Comparison of ENCODE assay signal across 11 cellular contexts in the genomic region with DNA sequence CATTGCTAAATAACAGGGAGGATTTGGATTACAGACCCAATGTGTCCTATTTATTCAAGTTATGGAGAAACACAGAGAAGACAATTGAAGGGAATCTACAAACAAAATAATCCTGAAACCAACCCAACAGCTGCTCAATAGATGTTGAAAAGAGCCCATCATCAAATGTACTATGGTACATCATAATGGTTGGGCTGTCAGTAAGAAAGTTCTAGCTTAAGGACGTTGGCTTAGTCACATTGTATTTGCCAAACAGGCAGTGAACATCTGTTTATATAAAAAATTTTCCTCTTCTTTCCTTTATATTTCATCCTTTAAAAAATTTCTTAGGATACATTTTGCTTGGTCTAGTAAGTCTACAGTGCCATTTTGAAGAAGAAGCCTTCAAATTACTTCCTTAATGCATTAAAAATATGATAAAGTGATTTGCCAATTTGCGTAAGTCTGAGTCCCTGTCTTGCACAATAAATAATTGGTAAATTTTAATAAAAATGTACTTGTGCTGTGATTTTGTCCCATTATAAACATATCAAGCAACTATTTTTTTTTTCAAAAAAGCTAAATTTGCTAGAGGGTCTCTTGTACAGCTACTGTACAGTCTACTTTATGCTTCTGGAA. TPM values are rescaled to one million over a fixed set of nuclear protein-coding genes. Genes with fewer than 3 reads are reported as not detected.
DNase-seq lines count a peak whose midpoint lies in the region; ATAC-seq and TF ChIP-seq lines count a peak whose summit lies in the region.
"Had no signal": no experiment of that assay in that cellular context is flagged by ENCODE, and none has a peak within 500 bp of the region (broad histone marks: within the 10 kb centered on the region; RNA-seq: fewer than 3 reads in every experiment).

No MANE protein-coding gene starts in this region.

- in situ Hi-C loops in ACHN (cut with HindIII; ENCODE audit: low pct_ligation_motif_present, low pct_unique_long_range_greater_than_20kb, low sequenced_read_pairs): no loop called here

- H4K20me1 ChIP-seq in HCT116 (ENCODE audit: insufficient read depth): no peaks in the 10 kb centered on the region

- no peak overlapping the region for H3K9ac ChIP-seq in HCT116 (ENCODE audit: low read length)

- H2AFZ ChIP-seq in HCT116 (ENCODE audit: low read depth, low read length, poor library complexity, severe bottlenecking): peak overlapping the region; percentile 25

- peaks cover 12% of the 10 kb centered on the region for H3K4me1 Mint-ChIP-seq in activated naive CD8-positive, alpha-beta T cell treated with anti-CD3 and anti-CD28 coated beads, Interleukin-2, amount 50 U/mL, for 24 hours

- DNase-seq in HCT116 (ENCODE audit: low read depth, low spot score) (no peak), ascending aorta (ENCODE audit: low spot score in 2 of 2) (no peak), hepatic stellate cell (ENCODE audit: low spot score) (peak; percentile 29), thoracic aorta (ENCODE audit: low spot score) (no peak), ACHN (no peak), NOMO-1 treated with DMSO at 0.1 percent for 48 hours (lab: John Stamatoyannopoulos, UW; ENCODE audit: unreplicated experiment) (no peak)
- DNase-seq in stimulated activated CD4-positive, alpha-beta T cell treated with anti-CD3 and anti-CD28 coated beads, Interleukin-2, amount 100 ng/mL, for 48 hours: no peak
- no peak for DNase-seq in activated naive CD8-positive, alpha-beta T cell treated with anti-CD3 and anti-CD28 coated beads, Interleukin-2, amount 50 U/mL, for 24 hours
- DNase-seq: DMS79, NCI-H146 had no signal

- intact Hi-C loops in HCT116 (cut with micrococcal nuclease): no loop called here
- intact Hi-C loops in ascending aorta (cut with DNase I): loop anchor here (1.0 kb wide), 1 partner anchor 17 kb away; no protein-coding TSS in a partner anchor

- no peak for TF ChIP-seq CTCF in HCT116 (IDR thresholded peaks at IDR 0.05 in 2 of 3, conservative IDR thresholded peaks at IDR 0.05 in 1 of 3; ENCODE audit: borderline replicate concordance in 1 of 3, insufficient read depth in 1 of 3, low read depth in 2 of 3, low read length in 2 of 3)
- TF ChIP-seq CTCF in ascending aorta (IDR thresholded peaks at IDR 0.05): no peak
- no peak for TF ChIP-seq CTCF in thoracic aorta (IDR thresholded peaks at IDR 0.05)

- no peaks in the 10 kb centered on the region for H3K9me3 ChIP-seq in HCT116 (ENCODE audit: control insufficient read depth in 1 of 2, insufficient read depth in 1 of 2, low read depth in 1 of 2, low read length in 2 of 2)
- H3K9me3 ChIP-seq in ascending aorta: no peaks in the 10 kb centered on the region
- H3K9me3 ChIP-seq in thoracic aorta: no peaks in the 10 kb centered on the region

- H3K4me1 ChIP-seq in HCT116 (ENCODE audit: control insufficient read depth in 1 of 2, insufficient read depth in 2 of 2, low read length in 2 of 2) (peaks cover 0 to 9% of the 10 kb centered on the region in 2 experiments; a peak in 2 of 4 replicates), ascending aorta (peaks cover 0 to 25% of the 10 kb centered on the region in 2 donors), thoracic aorta (ENCODE audit: control insufficient read depth in 1 of 2, low read depth in 2 of 2) (peaks cover 34 to 54% of the 10 kb centered on the region in 2 donors)

- no peak overlapping the region for H3K4me3 Mint-ChIP-seq in activated naive CD8-positive, alpha-beta T cell treated with anti-CD3 and anti-CD28 coated beads, Interleukin-2, amount 50 U/mL, for 24 hours
- H3K4me3 Mint-ChIP-seq: type B pancreatic cell had no signal

- no TSS peak for BruUV-seq in HCT116 (replicated peaks; lab: Mats Ljungman, UMichigan)

- TF ChIP-seq RAD21 in HCT116 (IDR thresholded peaks at IDR 0.05; ENCODE audit: low read depth): no peak

- RAD21 ChIA-PET in HCT116 (lab: Charles Lee; ENCODE audit: low non-redundant PET in 1 of 2, low total read pairs in 2 of 2, uncharacterized antibody in 2 of 2, unreplicated experiment in 2 of 2): no interaction called here

- H3K27me3 Mint-ChIP-seq in activated naive CD8-positive, alpha-beta T cell treated with anti-CD3 and anti-CD28 coated beads, Interleukin-2, amount 50 U/mL, for 24 hours: no peaks in the 10 kb centered on the region
- H3K27me3 Mint-ChIP-seq: type B pancreatic cell had no signal

- H3K36me3 ChIP-seq in HCT116 (ENCODE audit: control insufficient read depth in 1 of 2, insufficient read depth in 2 of 2, low read length in 2 of 2) (no peaks in the 10 kb centered on the region), ascending aorta (no peaks in the 10 kb centered on the region), thoracic aorta (no peaks in the 10 kb centered on the region)

- ATAC-seq in HCT116: no peak
- ATAC-seq in thoracic aorta (ENCODE audit: insufficient number of reproducible peaks, low FRiP score, low read depth): peak; percentile 32
- ATAC-seq in activated naive CD8-positive, alpha-beta T cell treated with anti-CD3 and anti-CD28 coated beads, Interleukin-2, amount 50 U/mL, for 24 hours: no peak

- H3K27ac ChIP-seq in HCT116 (ENCODE audit: low read depth, low read length): no peak overlapping the region
- H3K27ac ChIP-seq in ascending aorta: peak overlapping the region; percentile 69 to 78
- H3K27ac ChIP-seq in thoracic aorta: peak overlapping the region; percentile 67 to 87

- TF ChIP-seq POLR2A in HCT116 (IDR thresholded peaks at IDR 0.05; ENCODE audit: borderline replicate concordance, extremely low read depth, insufficient read depth, insufficient read length): no peak

- POLR2A ChIA-PET in HCT116 (lab: Charles Lee): no interaction called here

- H3K9me2 ChIP-seq in HCT116 (ENCODE audit: insufficient read depth): no peaks in the 10 kb centered on the region

- H3K27me3 ChIP-seq in HCT116 (ENCODE audit: insufficient read depth, low read length) (no peaks in the 10 kb centered on the region), ascending aorta (no peaks in the 10 kb centered on the region), thoracic aorta (replicated peaks; ENCODE audit: insufficient read depth) (no peaks in the 10 kb centered on the region)

- no peaks in the 10 kb centered on the region for H3K9me3 Mint-ChIP-seq in activated naive CD8-positive, alpha-beta T cell treated with anti-CD3 and anti-CD28 coated beads, Interleukin-2, amount 50 U/mL, for 24 hours
- H3K9me3 Mint-ChIP-seq: type B pancreatic cell had no signal

- H3K36me3 Mint-ChIP-seq in activated naive CD8-positive, alpha-beta T cell treated with anti-CD3 and anti-CD28 coated beads, Interleukin-2, amount 50 U/mL, for 24 hours (ENCODE audit: low read depth): no peaks in the 10 kb centered on the region
- H3K36me3 Mint-ChIP-seq: type B pancreatic cell had no signal

- no peaks in the 10 kb centered on the region for H3K79me2 ChIP-seq in HCT116 (ENCODE audit: insufficient read depth, low read length)

- H3K27ac Mint-ChIP-seq in activated naive CD8-positive, alpha-beta T cell treated with anti-CD3 and anti-CD28 coated beads, Interleukin-2, amount 50 U/mL, for 24 hours: no peak overlapping the region

- no peak overlapping the region for H3K4me3 ChIP-seq in HCT116 (replicated peaks in 1 of 2; ENCODE audit: low read depth in 1 of 2, low read length in 2 of 2)
- H3K4me3 ChIP-seq in ascending aorta: peak overlapping the region in 1 of 2 donors; percentile 6
- peak overlapping the region; percentile 30 for H3K4me3 ChIP-seq in thoracic aorta

- H3K4me2 ChIP-seq in HCT116 (ENCODE audit: low read length): peak overlapping the region; percentile 28

- CTCF ChIA-PET in HCT116 (lab: Charles Lee): interaction anchor here (1.2 kb wide), 1 partner anchor 17 kb away, joined by 3 read pairs; no protein-coding TSS in a partner anchor

TF ChIP-seq in HCT116, 20 proteins besides CTCF, POLR2A, EP300 and RAD21:
- TF ChIP-seq CBX3 (IDR thresholded peaks at IDR 0.05; ENCODE audit: low read depth) (no peak), TCF7L2 (IDR thresholded peaks at IDR 0.05; ENCODE audit: borderline replicate concordance, extremely low read depth, insufficient read depth, insufficient read length) (no peak), ZNF274 (IDR thresholded peaks at IDR 0.05; ENCODE audit: low read depth, low read length) (no peak), SP1 (IDR thresholded peaks at IDR 0.05; ENCODE audit: low read depth) (no peak), JUND (IDR thresholded peaks at IDR 0.05) (no peak), ELF1 (IDR thresholded peaks at IDR 0.05; ENCODE audit: borderline replicate concordance, low read depth) (no peak), ZFX (IDR thresholded peaks at IDR 0.05) (no peak), POLR2AphosphoS5 (IDR thresholded peaks at IDR 0.05; ENCODE audit: low read depth, low read length) (no peak), SRF (IDR thresholded peaks at IDR 0.05; ENCODE audit: low read depth) (no peak), EZH2 (IDR thresholded peaks at IDR 0.05) (no peak), EZH2phosphoT487 (IDR thresholded peaks at IDR 0.05; ENCODE audit: borderline replicate concordance) (no peak), FOSL1 (IDR thresholded peaks at IDR 0.05; ENCODE audit: low read depth) (no peak), CEBPB (IDR thresholded peaks at IDR 0.05; ENCODE audit: low read depth) (no peak), YY1 (IDR thresholded peaks at IDR 0.05; ENCODE audit: extremely low read depth, insufficient replicate concordance, low read depth, low read length) (no peak)
- TF ChIP-seq, protein P1, sequence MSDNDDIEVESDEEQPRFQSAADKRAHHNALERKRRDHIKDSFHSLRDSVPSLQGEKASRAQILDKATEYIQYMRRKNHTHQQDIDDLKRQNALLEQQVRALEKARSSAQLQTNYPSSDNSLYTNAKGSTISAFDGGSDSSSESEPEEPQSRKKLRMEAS (IDR thresholded peaks at IDR 0.05): no peak

RNA-seq across cellular contexts. Expression of a gene that starts 14.4 kb away (rescaled TPM):
- total RNA-seq in HCT116 (2021; ENCODE audit: unreplicated experiment) (0.57 TPM), ascending aorta (6.9 TPM), thoracic aorta (10 to 100 TPM; 20.3 to 41.2 TPM)
- 0.17 and 0.21 TPM in 2 replicates for polyA plus RNA-seq in HCT116 (2012)
